2 cellular contexts compared by ENCODE assay signal in genomic region chr18:48993586-48993985, GRCh38.
TF ChIP-seq lines count a peak whose summit lies in the region.

No MANE protein-coding gene starts in this region.

TF ChIP-seq in A549, 52 proteins besides CTCF, POLR2A, EP300 and RAD21 (continued from another document):
- TF ChIP-seq MAZ (IDR thresholded peaks at IDR 0.05; ENCODE audit: borderline replicate concordance, low read depth, low read length): no peak
- TF ChIP-seq KDM5A (IDR thresholded peaks at IDR 0.05): no peak
- TF ChIP-seq ZC3H11A (IDR thresholded peaks at IDR 0.05): no peak
- no peak for TF ChIP-seq RNF2 (IDR thresholded peaks at IDR 0.05; ENCODE audit: borderline replicate concordance, low read depth)
- no peak for TF ChIP-seq PHF8 (IDR thresholded peaks at IDR 0.05; ENCODE audit: borderline replicate concordance, low read depth)
- TF ChIP-seq ZNF302 (CRISPR knock-in tag; IDR thresholded peaks at IDR 0.05): no peak
- TF ChIP-seq SREBF2 (IDR thresholded peaks at IDR 0.05): no peak
- TF ChIP-seq ATOH8 (CRISPR knock-in tag; IDR thresholded peaks at IDR 0.05; ENCODE audit: low read depth): no peak
- TF ChIP-seq FOXS1 (CRISPR knock-in tag; IDR thresholded peaks at IDR 0.05): no peak
- TF ChIP-seq CHD2 (IDR thresholded peaks at IDR 0.05; ENCODE audit: low read length, partially characterized antibody): no peak
- TF ChIP-seq HMGXB4 (CRISPR knock-in tag; IDR thresholded peaks at IDR 0.05; ENCODE audit: borderline replicate concordance): no peak
- TF ChIP-seq MYC (IDR thresholded peaks at IDR 0.05; ENCODE audit: borderline replicate concordance, low read length): no peak
- TF ChIP-seq CEBPB (IDR thresholded peaks at IDR 0.05): no peak
- TF ChIP-seq CBX2 (IDR thresholded peaks at IDR 0.05; ENCODE audit: borderline replicate concordance, low read depth): no peak
- TF ChIP-seq ZSCAN20 (CRISPR knock-in tag; IDR thresholded peaks at IDR 0.05): no peak
- TF ChIP-seq RFX5 (IDR thresholded peaks at IDR 0.05): peak; percentile 93
- TF ChIP-seq RARB (CRISPR knock-in tag; IDR thresholded peaks at IDR 0.05): no peak
- TF ChIP-seq ELK1 (IDR thresholded peaks at IDR 0.05; ENCODE audit: low read depth, low read length): no peak
- TF ChIP-seq ESRRA (IDR thresholded peaks at IDR 0.05; ENCODE audit: borderline replicate concordance, low read length): no peak
- no peak for TF ChIP-seq E2F6 (IDR thresholded peaks at IDR 0.05; ENCODE audit: borderline replicate concordance, low read depth)
- TF ChIP-seq MAX (IDR thresholded peaks at IDR 0.05): 0 out of 2 replicates have a peak, but pooled peaks have one; percentile 8
- no peak for TF ChIP-seq POLR2AphosphoS2 (conservative IDR thresholded peaks at IDR 0.05; ENCODE audit: low read length)
- TF ChIP-seq HOXB13 (CRISPR knock-in tag; IDR thresholded peaks at IDR 0.05; ENCODE audit: low read depth): 0 out of 2 replicates have a peak, but pooled peaks have one; percentile 19
- TF ChIP-seq BHLHE40 (IDR thresholded peaks at IDR 0.05; ENCODE audit: low read depth, low read length): no peak
- no peak for TF ChIP-seq USF2 (IDR thresholded peaks at IDR 0.05)

TF ChIP-seq in IMR-90, 13 proteins besides CTCF, POLR2A, EP300 and RAD21 (continued from another document):
- TF ChIP-seq FOS (IDR thresholded peaks at IDR 0.05; ENCODE audit: low read depth, low read length) (peak; percentile 41; the same call in 1 of the 2 replicates), RCOR1 (IDR thresholded peaks at IDR 0.05; ENCODE audit: insufficient replicate concordance, low read length) (no peak)
